24 cellular contexts compared by ENCODE assay signal in the genomic region with DNA sequence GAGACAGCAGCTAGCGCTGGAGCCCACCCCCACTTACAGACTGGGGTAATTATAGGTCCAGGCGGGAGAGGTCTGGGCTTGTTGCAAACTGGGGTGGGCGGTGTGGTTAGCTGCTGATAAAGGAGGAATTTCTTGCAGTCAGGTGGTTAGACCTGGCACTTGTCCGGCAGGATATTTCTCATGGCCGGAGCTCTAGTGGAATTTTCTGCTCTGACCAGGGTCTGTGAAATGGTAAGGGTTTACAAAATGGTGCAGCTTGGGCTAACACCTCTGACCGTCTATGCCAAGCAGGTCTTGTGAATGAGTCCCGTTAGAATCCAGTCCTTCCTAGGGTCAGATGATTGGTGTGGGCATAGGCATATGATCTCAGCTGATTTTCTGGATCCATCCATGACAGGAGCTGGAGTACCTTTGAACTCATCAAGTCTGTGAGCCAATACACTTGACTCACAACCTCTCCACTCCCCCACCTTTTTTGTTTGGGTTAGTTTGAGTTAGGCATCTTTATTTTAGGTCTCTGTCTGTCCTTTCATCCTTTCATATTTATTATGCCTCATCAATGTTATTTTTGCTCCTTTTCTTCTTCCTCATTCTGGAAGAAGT.
DNase-seq lines count a peak whose midpoint lies in the region; ATAC-seq and TF ChIP-seq lines count a peak whose summit lies in the region.
"Had no signal": no experiment of that assay in that cellular context is flagged by ENCODE, and none has a peak within 500 bp of the region (broad histone marks: within the 10 kb centered on the region; RNA-seq: fewer than 3 reads in every experiment).

No MANE protein-coding gene starts in this region.

- intact Hi-C loops in Calu3 (cut with micrococcal nuclease; ENCODE audit: unreplicated experiment): no loop called here

- H3K27me3 Mint-ChIP-seq in Calu3 (ENCODE audit: unreplicated experiment): no peaks in the 10 kb centered on the region
- H3K27me3 Mint-ChIP-seq: CD4-positive, alpha-beta memory T cell had no signal

- ATAC-seq in GM18873 (IDR thresholded peaks at IDR 0.05; ENCODE audit: low FRiP score, unreplicated experiment): no peak
- ATAC-seq in HG03520 (IDR thresholded peaks at IDR 0.05; ENCODE audit: unreplicated experiment): no peak
- ATAC-seq: Panc1 had no signal

- no peaks in the 10 kb centered on the region for H3K4me1 Mint-ChIP-seq in Calu3 (ENCODE audit: low read depth, unreplicated experiment)
- H3K4me1 Mint-ChIP-seq: CD4-positive, alpha-beta memory T cell had no signal

- CTCF ChIA-PET in Calu3 (lab: Charles Lee): no interaction called here

- BruUV-seq in Calu3 (replicated peaks; lab: Mats Ljungman, UMichigan): no TSS peak

- DNase-seq in Daoy (ENCODE audit: low read depth) (peak; percentile 41), astrocyte of the hippocampus (ENCODE audit: low read depth, low spot score) (peak; percentile 71), islet precursor cell (peak; percentile 75), non-pigmented ciliary epithelial cell (ENCODE audit: low read depth) (peak; percentile 68), Calu3 (no peak)
- DNase-seq in activated naive CD4-positive, alpha-beta T cell treated with Interleukin-2 at 50 U/mL for 16 hours: no peak
- DNase-seq: AML-193; CD4-positive, alpha-beta memory T cell; COR-L47; DMS 273 treated with DMSO at 0.1 percent for 48 hours; DMS79; H7; IMR-90; NCI-H1048; NCI-H1417; NCI-H1694; NCI-H2081; NCI-H2227 treated with DMSO at 0.1 percent for 48 hours; NCI-H510A; NCI-H69; SHP77 had no signal

- no peak overlapping the region for H3K27ac Mint-ChIP-seq in Calu3 (ENCODE audit: unreplicated experiment)
- H3K27ac Mint-ChIP-seq: CD4-positive, alpha-beta memory T cell had no signal

- no peaks in the 10 kb centered on the region for H3K36me3 Mint-ChIP-seq in Calu3 (ENCODE audit: insufficient read depth, unreplicated experiment)
- H3K36me3 Mint-ChIP-seq: CD4-positive, alpha-beta memory T cell had no signal

- H3K9me3 Mint-ChIP-seq in Calu3 (ENCODE audit: low read depth, unreplicated experiment): peaks cover 4% of the 10 kb centered on the region

- no peak overlapping the region for H3K4me3 Mint-ChIP-seq in Calu3 (ENCODE audit: low read depth, unreplicated experiment)
- H3K4me3 Mint-ChIP-seq: CD4-positive, alpha-beta memory T cell had no signal

- TF ChIP-seq CTCF in Calu3 (IDR thresholded peaks at IDR 0.05; ENCODE audit: unreplicated experiment): no peak

Comparison
In these comparisons a context has a peak if more than half of its experiments do, and no peak if none do; other contexts are left out.
1. DNase-seq: peak in Daoy (single experiment), astrocyte of the hippocampus (single experiment), islet precursor cell (single experiment) and non-pigmented ciliary epithelial cell (single experiment); none in activated naive CD4-positive, alpha-beta T cell treated with Interleukin-2 at 50 U/mL for 16 hours (single experiment) and Calu3 (single experiment).